9 cellular contexts compared by ENCODE assay signal in genomic region chr15:40421246-40422157, GRCh38. TPM values are rescaled to one million over a fixed set of nuclear protein-coding genes. Genes with fewer than 3 reads are reported as not detected.
DNase-seq lines count a peak whose midpoint lies in the region; ATAC-seq, FAIRE-seq and TF ChIP-seq lines count a peak whose summit lies in the region.
"Had no signal": no experiment of that assay in that cellular context is flagged by ENCODE, and none has a peak within 500 bp of the region (broad histone marks: within the 10 kb centered on the region; RNA-seq: fewer than 3 reads in every experiment).

No MANE protein-coding gene starts in this region.

- no TSS peak for BruUV-seq in mammary epithelial cell (replicated peaks; lab: Mats Ljungman, UMichigan)

- intact Hi-C loops in mammary epithelial cell (cut with micrococcal nuclease), result loop anchor here (1.0 to 2.0 kb wide), 7 partner anchors 53 to 377 kb away; no protein-coding TSS in a partner anchor
- intact Hi-C loops in kidney (cut with DNase I), result loop anchor here (10.0 kb wide), 1 partner anchor 147 kb away; no protein-coding TSS in a partner anchor

- TF ChIP-seq CTCF in WTC11 (IDR thresholded peaks at IDR 0.05) (peak; percentile 70), mammary epithelial cell (conservative IDR thresholded peaks at IDR 0.05 in 1 of 2, IDR thresholded peaks at IDR 0.05 in 1 of 2; ENCODE audit: extremely low read depth in 1 of 2, insufficient read depth in 1 of 2, low read depth in 1 of 2, low read length in 2 of 2) (peak; percentile 76 to 96), kidney (IDR thresholded peaks at IDR 0.05; ENCODE audit: borderline replicate concordance, extremely low read depth, insufficient read depth) (peak; percentile 98)

- no peaks in the 10 kb centered on the region; the same call in 1 of the 2 replicates for H3K27me3 Mint-ChIP-seq in WTC11 (ENCODE audit: low read depth)
- H3K27me3 Mint-ChIP-seq: activated naive CD4-positive, alpha-beta T cell treated with anti-CD3 and anti-CD28 coated beads, Interleukin-2, amount 50 U/mL, for 24 hours had no signal

- in situ Hi-C loops in mammary epithelial cell (cut with MboI; ENCODE audit: low sequenced_read_pairs in 2 of 2), result loop anchor here in 1 of 2 donors (5.0 kb wide), 1 partner anchor 144 kb away; no protein-coding TSS in a partner anchor

- peak overlapping the region; percentile 41 for H2AFZ ChIP-seq in mammary epithelial cell (ENCODE audit: low read depth, low read length)

- POLR2A ChIA-PET in WTC11 (lab: Charles Lee), result interaction anchor here (0.7 to 1.6 kb wide), 4 partner anchors 16 to 83 kb away, joined by 3 to 8 read pairs (median 6); partner anchors contain the start of gene IVD

- H3K27ac ChIP-seq in mammary epithelial cell (ENCODE audit: insufficient read depth, low read depth, low read length), result no peak overlapping the region
- H3K27ac ChIP-seq in kidney (ENCODE audit: low read depth in 2 of 2, low read length in 2 of 2), result no peak overlapping the region

- H3K79me2 ChIP-seq in mammary epithelial cell (ENCODE audit: insufficient read depth, low read length), result no peaks in the 10 kb centered on the region

- no peak for FAIRE-seq in kidney (lab: Jason Lieb, UNC)

- peak overlapping the region; percentile 22; the same call in 1 of the 2 replicates for H3K27ac Mint-ChIP-seq in WTC11
- H3K27ac Mint-ChIP-seq: activated naive CD4-positive, alpha-beta T cell treated with anti-CD3 and anti-CD28 coated beads, Interleukin-2, amount 50 U/mL, for 24 hours had no signal

- peak overlapping the region in 1 of 3 experiments; percentile 24 for H3K4me3 ChIP-seq in mammary epithelial cell (replicated peaks in 1 of 3; ENCODE audit: insufficient read depth in 1 of 3, low read depth in 2 of 3, low read length in 3 of 3)
- no peak overlapping the region for H3K4me3 ChIP-seq in kidney (ENCODE audit: low read length in 2 of 2)

- dilution Hi-C loops in mammary epithelial cell (cut with HindIII; ENCODE audit: low sequenced_read_pairs), result loop anchor here (5.0 kb wide), 2 partner anchors 34 to 64 kb away; partner anchors contain the start of gene DISP2

- DNase-seq in COLO829 (ENCODE audit: low spot score) (peak; percentile 45), NCI-H146 (lab: John Stamatoyannopoulos, UW) (peak; percentile 48), WTC11 (ENCODE audit: low spot score) (peak; percentile 89), mammary epithelial cell (peak; percentile 57), kidney (peak; percentile 92), HK-2 (ENCODE audit: unreplicated experiment) (no peak)
- peak; percentile 81 for DNase-seq in stimulated activated CD4-positive, alpha-beta T cell treated with anti-CD3 and anti-CD28 coated beads, Interleukin-1b, Interleukin-23, amount 100 ng/mL, for 48 hours

- H3K9ac ChIP-seq in mammary epithelial cell (ENCODE audit: insufficient read depth, low read length) (no peak overlapping the region), kidney (ENCODE audit: low read length in 2 of 2) (no peak overlapping the region)

- no peaks in the 10 kb centered on the region for H3K9me3 Mint-ChIP-seq in WTC11
- H3K9me3 Mint-ChIP-seq: activated naive CD4-positive, alpha-beta T cell treated with anti-CD3 and anti-CD28 coated beads, Interleukin-2, amount 50 U/mL, for 24 hours had no signal

- no peaks in the 10 kb centered on the region for H3K27me3 ChIP-seq in mammary epithelial cell (ENCODE audit: insufficient read depth, low read length)

- H3K36me3 Mint-ChIP-seq in WTC11, result peaks cover 12% of the 10 kb centered on the region
- H3K36me3 Mint-ChIP-seq: activated naive CD4-positive, alpha-beta T cell treated with anti-CD3 and anti-CD28 coated beads, Interleukin-2, amount 50 U/mL, for 24 hours had no signal

- no peaks in the 10 kb centered on the region for H4K20me1 ChIP-seq in mammary epithelial cell (ENCODE audit: insufficient read depth, low read length)

- H3K36me3 ChIP-seq in mammary epithelial cell (ENCODE audit: insufficient read depth, low read length) (peaks cover 4% of the 10 kb centered on the region), kidney (ENCODE audit: control insufficient read depth in 1 of 2, insufficient read depth in 2 of 2, low read length in 2 of 2) (peaks cover 3% of the 10 kb centered on the region in 2 donors)

- peak; percentile 79 for ATAC-seq in GM21390 (IDR thresholded peaks at IDR 0.05; ENCODE audit: unreplicated experiment)
- peak; percentile 88 for ATAC-seq in WTC11

- H3K9me3 ChIP-seq in mammary epithelial cell (replicated peaks; ENCODE audit: insufficient read depth, low read length) (no peaks in the 10 kb centered on the region), kidney (ENCODE audit: control insufficient read depth in 1 of 2, low read length in 2 of 2) (no peaks in the 10 kb centered on the region)

- H3K4me1 Mint-ChIP-seq in WTC11, result peaks cover 14% of the 10 kb centered on the region
- H3K4me1 Mint-ChIP-seq: activated naive CD4-positive, alpha-beta T cell treated with anti-CD3 and anti-CD28 coated beads, Interleukin-2, amount 50 U/mL, for 24 hours had no signal

- CTCF ChIA-PET in WTC11 (lab: Charles Lee) (interaction anchor here (0.7 to 8.5 kb wide), 31 partner anchors 9 to 472 kb away, joined by 3 to 98 read pairs (median 5); partner anchors contain the start of genes BAHD1, CCDC9B, DISP2 and INAFM2), mammary epithelial cell (lab: Charles Lee; ENCODE audit: low non-redundant PET) (no interaction called here)

- peaks cover 22% of the 10 kb centered on the region for H3K4me1 ChIP-seq in mammary epithelial cell (ENCODE audit: insufficient read depth, low read length)
- H3K4me1 ChIP-seq in kidney (ENCODE audit: control insufficient read depth in 1 of 2, insufficient read depth in 1 of 2, low read depth in 1 of 2, low read length in 2 of 2), result peaks cover 12 to 13% of the 10 kb centered on the region in 2 donors

- peak overlapping the region; percentile 70 for H3K4me2 ChIP-seq in mammary epithelial cell (ENCODE audit: insufficient read depth, low read depth, low read length)

- WGBS in mammary epithelial cell (ENCODE audit: low coverage, missing lambda C conversion rate), result 14% methylated on average over 27 of the region's 31 CpGs

- peak overlapping the region; percentile 45 for H3K4me3 Mint-ChIP-seq in WTC11
- H3K4me3 Mint-ChIP-seq: activated naive CD4-positive, alpha-beta T cell treated with anti-CD3 and anti-CD28 coated beads, Interleukin-2, amount 50 U/mL, for 24 hours had no signal

TF ChIP-seq in WTC11, 78 proteins besides CTCF, POLR2A, EP300 and RAD21 (continues in another document):
- TF ChIP-seq SP1 (CRISPR knock-in tag; conservative IDR thresholded peaks at IDR 0.05) (0 out of 2 replicates have a peak, but pooled peaks have one; percentile 38), ZBTB21 (CRISPR knock-in tag; IDR thresholded peaks at IDR 0.05; ENCODE audit: borderline replicate concordance) (no peak), FOXP1 (CRISPR knock-in tag; IDR thresholded peaks at IDR 0.05; ENCODE audit: borderline replicate concordance) (0 out of 2 replicates have a peak, but pooled peaks have one; percentile 65), PRRX2 (CRISPR knock-in tag; IDR thresholded peaks at IDR 0.05) (peak; percentile 26), ZNF532 (CRISPR knock-in tag; IDR thresholded peaks at IDR 0.05; ENCODE audit: borderline replicate concordance) (0 out of 2 replicates have a peak, but pooled peaks have one; percentile 2)

RNA-seq across cellular contexts. Expression of gene IVD, which starts 15.9 kb away (rescaled TPM):
- 82.2 to 96.1 TPM (median 89.3 TPM) in 3 replicates for total RNA-seq in WTC11 (2021)
- 10 to 100 TPM; 40.3 to 44.3 TPM for total RNA-seq in mammary epithelial cell
- polyA plus RNA-seq in mammary epithelial cell, result 41.1 TPM
- polyA minus RNA-seq in mammary epithelial cell, result 96.7 TPM
- total RNA-seq in kidney, result 76.9 TPM
- polyA plus RNA-seq in kidney (ENCODE audit: insufficient read depth, low read depth, low replicate concordance), result 83.0 TPM

RNA-seq across cellular contexts. Expression of gene BAHD1, which starts 19.3 kb away (rescaled TPM):
- total RNA-seq in WTC11 (2021) (40.7 to 49.1 TPM (median 41.5 TPM) in 3 replicates), mammary epithelial cell (10 to 100 TPM; 11.7 to 13.7 TPM), kidney (28.4 TPM)
- polyA plus RNA-seq in mammary epithelial cell (6.6 TPM), kidney (ENCODE audit: insufficient read depth, low read depth, low replicate concordance) (13.3 TPM)
- 12.9 TPM for polyA minus RNA-seq in mammary epithelial cell

RNA-seq across cellular contexts. Expression of gene KNSTRN, which starts 39.0 kb away (rescaled TPM):
- total RNA-seq in WTC11 (2021) (58.7 to 73.4 TPM (median 64.6 TPM) in 3 replicates), mammary epithelial cell (10 to 100 TPM; 19.3 to 49.7 TPM), kidney (7.4 TPM)
- polyA plus RNA-seq in mammary epithelial cell (44.5 TPM), kidney (ENCODE audit: insufficient read depth, low read depth, low replicate concordance) (5.5 TPM)
- 51.4 TPM for polyA minus RNA-seq in mammary epithelial cell

RNA-seq across cellular contexts. Expression of gene CHST14, which starts 49.3 kb away (rescaled TPM):
- total RNA-seq in WTC11 (2021) (21.3 to 29.5 TPM (median 26.2 TPM) in 3 replicates), mammary epithelial cell (10 to 100 TPM in 1 of 2 donors, 1 to 10 TPM in 1; 9.8 to 11.1 TPM), kidney (14.3 TPM)
- polyA plus RNA-seq in mammary epithelial cell (7.7 TPM), kidney (ENCODE audit: insufficient read depth, low read depth, low replicate concordance) (11.9 TPM)
- 6.6 TPM for polyA minus RNA-seq in mammary epithelial cell
